Comparison of ENCODE assay signal across 10 cellular contexts in the genomic region with DNA sequence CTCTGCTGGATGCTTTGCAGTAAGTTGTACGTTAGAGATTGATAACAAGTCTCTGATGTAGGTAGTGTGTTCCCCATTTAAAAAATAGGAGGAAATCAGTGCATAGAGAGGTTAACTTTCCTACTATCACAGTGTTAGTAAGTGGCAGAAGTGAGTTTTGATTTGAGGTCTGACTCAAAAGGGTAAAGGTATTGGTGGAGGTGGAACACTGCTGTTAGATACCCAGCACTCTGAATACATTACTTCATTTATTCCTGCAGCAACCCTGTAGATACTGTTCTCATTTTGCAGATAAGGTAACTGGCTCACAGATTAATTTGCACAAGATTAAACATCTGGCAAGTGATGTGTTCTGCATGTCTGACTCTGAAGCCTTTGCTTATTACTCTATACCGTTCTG. TPM values are rescaled to one million over a fixed set of nuclear protein-coding genes. Genes with fewer than 3 reads are reported as not detected.
DNase-seq lines count a peak whose midpoint lies in the region; ATAC-seq and TF ChIP-seq lines count a peak whose summit lies in the region.
"Had no signal": no experiment of that assay in that cellular context is flagged by ENCODE, and none has a peak within 500 bp of the region (broad histone marks: within the 10 kb centered on the region; RNA-seq: fewer than 3 reads in every experiment).

No MANE protein-coding gene starts in this region.

- no peaks in the 10 kb centered on the region for H3K9me3 ChIP-seq in right cardiac atrium (ENCODE audit: control insufficient read depth, low read length)
- no peaks in the 10 kb centered on the region for H3K9me3 ChIP-seq in lower lobe of right lung
- H3K9me3 ChIP-seq in vagina = no peaks in the 10 kb centered on the region
- H3K9me3 ChIP-seq: Peyer's patch, right atrium auricular region had no signal

- H3K27me3 ChIP-seq in right cardiac atrium (ENCODE audit: control insufficient read depth, insufficient read depth) (no peaks in the 10 kb centered on the region), lower lobe of right lung (ENCODE audit: low read depth) (no peaks in the 10 kb centered on the region), vagina (no peaks in the 10 kb centered on the region)
- H3K27me3 ChIP-seq: Peyer's patch, right atrium auricular region had no signal

- H3K36me3 ChIP-seq in lower lobe of right lung (no peaks in the 10 kb centered on the region), vagina (no peaks in the 10 kb centered on the region)
- H3K36me3 ChIP-seq: Peyer's patch, right atrium auricular region had no signal

- H3K27ac ChIP-seq in right cardiac atrium (ENCODE audit: low read length) (no peak overlapping the region), lower lobe of right lung (no peak overlapping the region), vagina (no peak overlapping the region)
- H3K27ac ChIP-seq: Peyer's patch had no signal

- H3K4me1 ChIP-seq in right cardiac atrium (ENCODE audit: control insufficient read depth, insufficient read depth, low read length) = peaks cover 6% of the 10 kb centered on the region
- H3K4me1 ChIP-seq in lower lobe of right lung = peaks cover 44% of the 10 kb centered on the region
- peaks cover 49% of the 10 kb centered on the region for H3K4me1 ChIP-seq in vagina

- TF ChIP-seq POLR2A in vagina (IDR thresholded peaks at IDR 0.05) = no peak

- peak overlapping the region; percentile 71 for H3K4me3 ChIP-seq in right cardiac atrium (ENCODE audit: low read length)
- peak overlapping the region; percentile 91 for H3K4me3 ChIP-seq in astrocyte of the spinal cord (ENCODE audit: low read depth, low read length)
- H3K4me3 ChIP-seq in lower lobe of right lung = peak overlapping the region; percentile 88
- peak overlapping the region; percentile 26 to 92 for H3K4me3 ChIP-seq in vagina

- in situ Hi-C loops in astrocyte of the spinal cord (cut with HindIII; ENCODE audit: low sequenced_read_pairs) = no loop called here

- no peak for DNase-seq in right cardiac atrium
- no peak for DNase-seq in left ventricle myocardium superior
- DNase-seq in astrocyte of the spinal cord (ENCODE audit: low read depth, low spot score) = no peak
- DNase-seq in lower lobe of right lung = no peak
- no peak for DNase-seq in vagina (ENCODE audit: extremely low spot score in 2 of 2)
- no peak for DNase-seq in NCI-H1694 (lab: John Stamatoyannopoulos, UW)
- DNase-seq in stimulated activated CD4-positive, alpha-beta T cell treated with anti-CD3 and anti-CD28 coated beads, Interleukin-4, amount 100 ng/mL, for 4 hours = no peak
- DNase-seq: Peyer's patch had no signal

- ATAC-seq in right cardiac atrium (no peak), left ventricle myocardium superior (no peak), lower lobe of right lung (no peak), HG03457 (IDR thresholded peaks at IDR 0.05; ENCODE audit: unreplicated experiment) (no peak)

- WGBS in right cardiac atrium = 16% methylated on average over 2 of the region's 2 CpGs

- intact Hi-C loops in right cardiac atrium (cut with DNase I) = no loop called here
- intact Hi-C loops in left ventricle myocardium superior (cut with micrococcal nuclease) = no loop called here
- intact Hi-C loops in lower lobe of right lung (cut with DNase I) = no loop called here
- intact Hi-C loops in vagina (cut with DNase I) = no loop called here

- no peak for TF ChIP-seq CTCF in astrocyte of the spinal cord (IDR thresholded peaks at IDR 0.05; ENCODE audit: low read depth, low read length)
- TF ChIP-seq CTCF in lower lobe of right lung (IDR thresholded peaks at IDR 0.05) = no peak
- TF ChIP-seq CTCF in vagina (IDR thresholded peaks at IDR 0.05) = no peak

RNA-seq across cellular contexts. Expression of a gene that starts 3.1 kb away (rescaled TPM):
- total RNA-seq in right cardiac atrium (10 to 100 TPM; 33.7 to 39.5 (median 37.2) TPM), left ventricle myocardium superior (42.1 TPM), lower lobe of right lung (30.7 TPM), vagina (30.0 TPM)
- 6.9 TPM for polyA plus RNA-seq in right cardiac atrium
